In genomic region chr2:30385327-30385726, GRCh38 we compare ENCODE assay signal across 2 cellular contexts.
TF ChIP-seq lines count a peak whose summit lies in the region.

No MANE protein-coding gene starts in this region.

TF ChIP-seq in A549, 52 proteins besides CTCF, POLR2A, EP300 and RAD21 (continued from another document):
- TF ChIP-seq ATOH8 (CRISPR knock-in tag; IDR thresholded peaks at IDR 0.05; ENCODE audit: low read depth) = 0 out of 2 replicates have a peak, but pooled peaks have one; percentile 21
- no peak for TF ChIP-seq HOXA7 (CRISPR knock-in tag; IDR thresholded peaks at IDR 0.05)
- peak; percentile 90 for TF ChIP-seq EHMT2 (IDR thresholded peaks at IDR 0.05; ENCODE audit: low read depth)
- no peak for TF ChIP-seq USF2 (IDR thresholded peaks at IDR 0.05)
- no peak for TF ChIP-seq MAFK (IDR thresholded peaks at IDR 0.05; ENCODE audit: partially characterized antibody)

TF ChIP-seq in GM12878, 131 proteins besides CTCF, POLR2A, EP300 and RAD21 (continued from another document):
- TF ChIP-seq ZBTB33 (IDR thresholded peaks at IDR 0.05) = no peak
- no peak for TF ChIP-seq TAF1 (IDR thresholded peaks at IDR 0.05; ENCODE audit: borderline replicate concordance, low read depth, low read length)
- TF ChIP-seq SPI1 (IDR thresholded peaks at IDR 0.05; ENCODE audit: borderline replicate concordance, insufficient read depth, low read depth, low read length) = no peak
TF ChIP-seq in GM12878: peak in this region for 1.
